In genomic region chr10:103986360-103986759, GRCh38 we compare ENCODE assay signal across 14 cellular contexts. TPM values are rescaled to one million over a fixed set of nuclear protein-coding genes. Genes with fewer than 3 reads are reported as not detected.
DNase-seq lines count a peak whose midpoint lies in the region; ATAC-seq and TF ChIP-seq lines count a peak whose summit lies in the region.
"Had no signal": no experiment of that assay in that cellular context is flagged by ENCODE, and none has a peak within 500 bp of the region (broad histone marks: within the 10 kb centered on the region; RNA-seq: fewer than 3 reads in every experiment).

No MANE protein-coding gene starts in this region.

- DNase-seq in activated CD4-positive, alpha-beta T cell treated with anti-CD3 and anti-CD28 coated beads for 48 hours: peak; percentile 28
- DNase-seq in activated CD4-positive, alpha-beta T cell treated with anti-CD3 and anti-CD28 coated beads for 1 hour: no peak
- peak; percentile 27 for DNase-seq in GM12865 (ENCODE audit: low read depth)
- DNase-seq in activated B cell treated with CpG ODN at 0.5 μM for 24 hours: no peak
- DNase-seq in immature natural killer cell: peak in 2 of 3 donors; percentile 25 to 67
- no peak for DNase-seq in mesothelial cell of epicardium (ENCODE audit: low spot score in 2 of 2, unreplicated experiment in 2 of 2)
- DNase-seq in NCI-H1105 (lab: John Stamatoyannopoulos, UW): no peak
- DNase-seq: dorsolateral prefrontal cortex, NCI-H1436, nephron progenitor cell had no signal

- ATAC-seq in activated B cell treated with CpG ODN at 0.5 μM for 24 hours (ENCODE audit: low read depth) (peak; percentile 25), GM18858 (IDR thresholded peaks at IDR 0.05; ENCODE audit: unreplicated experiment) (no peak)

- POLR2A ChIA-PET in activated B cell treated with CpG ODN at 0.5 μM for 24 hours (lab: Charles Lee): no interaction called here

- intact Hi-C loops in activated B cell treated with CpG ODN at 0.5 μM for 24 hours (cut with micrococcal nuclease): no loop called here

- H3K4me1 Mint-ChIP-seq in activated B cell treated with CpG ODN at 0.5 μM for 24 hours (peaks cover 43% of the 10 kb centered on the region), immature natural killer cell (peaks cover 79 to 95% of the 10 kb centered on the region in 2 donors), mesothelial cell of epicardium (peaks cover 10% of the 10 kb centered on the region)

- no peak overlapping the region for H3K4me3 Mint-ChIP-seq in activated B cell treated with CpG ODN at 0.5 μM for 24 hours
- H3K4me3 Mint-ChIP-seq in immature natural killer cell: peak overlapping the region in 4 of 5 donors; percentile 28 to 78 (median 48)
- H3K4me3 Mint-ChIP-seq in mesothelial cell of epicardium: no peak overlapping the region
- H3K4me3 Mint-ChIP-seq: nephron progenitor cell had no signal

- H3K36me3 Mint-ChIP-seq in activated B cell treated with CpG ODN at 0.5 μM for 24 hours (ENCODE audit: low read depth): peaks cover 4% of the 10 kb centered on the region
- no peaks in the 10 kb centered on the region for H3K36me3 Mint-ChIP-seq in immature natural killer cell
- peaks cover 4% of the 10 kb centered on the region for H3K36me3 Mint-ChIP-seq in mesothelial cell of epicardium

- TF ChIP-seq CTCF in GM12865 (IDR thresholded peaks at IDR 0.05; ENCODE audit: insufficient read depth, low read depth, low read length, missing control alignments) (no peak), activated B cell treated with CpG ODN at 0.5 μM for 24 hours (IDR thresholded peaks at IDR 0.05) (no peak), mesothelial cell of epicardium (IDR thresholded peaks at IDR 0.05; ENCODE audit: unreplicated experiment) (no peak)

- CTCF ChIA-PET in activated B cell treated with CpG ODN at 0.5 μM for 24 hours (lab: Charles Lee): no interaction called here

- H3K4me3 ChIP-seq in GM12865 (ENCODE audit: low read depth, low read length): no peak overlapping the region
- H3K4me3 ChIP-seq: ascending aorta, SK-N-MC, thoracic aorta had no signal

- no peak overlapping the region for H3K27ac Mint-ChIP-seq in activated B cell treated with CpG ODN at 0.5 μM for 24 hours
- peak overlapping the region; percentile 81 to 92 (median 88) for H3K27ac Mint-ChIP-seq in immature natural killer cell
- H3K27ac Mint-ChIP-seq in mesothelial cell of epicardium: no peak overlapping the region
- H3K27ac Mint-ChIP-seq: nephron progenitor cell had no signal

- H3K27me3 Mint-ChIP-seq in activated B cell treated with CpG ODN at 0.5 μM for 24 hours (no peaks in the 10 kb centered on the region), immature natural killer cell (ENCODE audit: low read depth in 3 of 3) (no peaks in the 10 kb centered on the region), mesothelial cell of epicardium (ENCODE audit: low read depth) (no peaks in the 10 kb centered on the region)

- no peaks in the 10 kb centered on the region for H3K9me3 Mint-ChIP-seq in activated B cell treated with CpG ODN at 0.5 μM for 24 hours
- H3K9me3 Mint-ChIP-seq in immature natural killer cell: no peaks in the 10 kb centered on the region
- H3K9me3 Mint-ChIP-seq in mesothelial cell of epicardium: peaks cover 4% of the 10 kb centered on the region
- H3K9me3 Mint-ChIP-seq: nephron progenitor cell had no signal

RNA-seq across cellular contexts. Expression of gene SLK, which starts 19.4 kb away (rescaled TPM):
- 12.8 and 14.0 TPM in 2 replicates for total RNA-seq in activated B cell treated with CpG ODN at 0.5 μM for 24 hours
- polyA plus RNA-seq in immature natural killer cell: 1 to 10 TPM; 4.1 to 8.6 (median 5.0) TPM
- 29.3 to 30.2 TPM (median 29.7 TPM) in 3 replicates for total RNA-seq in mesothelial cell of epicardium

Comparison
In these comparisons a context has a peak if more than half of its experiments do, and no peak if none do; other contexts are left out.
1. DNase-seq: peak in activated CD4-positive, alpha-beta T cell treated with anti-CD3 and anti-CD28 coated beads for 48 hours (single experiment), GM12865 (single experiment) and immature natural killer cell (2 of 3); none in activated CD4-positive, alpha-beta T cell treated with anti-CD3 and anti-CD28 coated beads for 1 hour (single experiment), activated B cell treated with CpG ODN at 0.5 μM for 24 hours (single experiment), mesothelial cell of epicardium (0 of 2) and NCI-H1105 (single experiment).
2. H3K27ac Mint-ChIP-seq: peak in immature natural killer cell (6 of 6); none in activated B cell treated with CpG ODN at 0.5 μM for 24 hours (single experiment) and mesothelial cell of epicardium (single experiment).
3. H3K4me3 Mint-ChIP-seq: peak in immature natural killer cell (4 of 5); none in activated B cell treated with CpG ODN at 0.5 μM for 24 hours (single experiment) and mesothelial cell of epicardium (single experiment).